9 cellular contexts compared by ENCODE assay signal in the genomic region with DNA sequence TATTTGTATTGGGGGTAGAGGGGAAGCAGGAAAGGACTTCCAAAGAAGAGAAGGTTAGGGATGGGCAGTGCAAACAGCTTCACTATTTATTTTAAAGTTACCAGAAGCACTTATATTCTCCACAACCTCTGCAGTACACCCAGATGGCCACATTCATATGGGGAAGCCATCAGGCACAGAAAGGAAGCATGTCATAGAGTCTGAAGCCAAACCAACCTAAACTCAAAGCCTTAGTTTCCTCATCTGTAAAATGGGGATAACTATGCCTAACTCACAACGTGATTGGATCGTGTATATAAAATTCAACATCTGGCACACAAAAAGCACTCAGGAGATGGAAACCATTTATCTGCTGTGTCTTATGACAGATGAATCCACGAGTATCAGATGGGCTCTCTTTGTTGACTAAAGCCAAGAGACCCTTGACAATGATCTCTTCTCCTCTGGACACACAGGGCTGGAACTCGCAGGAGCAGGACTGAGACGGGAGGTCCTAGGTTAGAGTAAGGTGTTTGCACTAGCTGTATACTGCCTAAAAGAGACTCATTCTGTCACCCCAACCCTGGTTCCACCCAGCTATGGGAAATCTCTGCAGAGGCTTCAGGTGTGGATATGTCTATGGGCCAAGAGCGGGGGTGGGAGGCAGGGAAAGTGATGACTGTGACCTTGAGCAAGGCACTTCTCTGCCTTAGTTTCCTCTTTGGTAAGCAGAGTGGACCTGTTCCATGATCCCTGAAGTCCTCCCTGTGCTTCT.
DNase-seq lines count a peak whose midpoint lies in the region; ATAC-seq and TF ChIP-seq lines count a peak whose summit lies in the region.
"Had no signal": no experiment of that assay in that cellular context is flagged by ENCODE, and none has a peak within 500 bp of the region (broad histone marks: within the 10 kb centered on the region; RNA-seq: fewer than 3 reads in every experiment).

No MANE protein-coding gene starts in this region.

- H3K27ac Mint-ChIP-seq in memory B cell, result no peak overlapping the region

- DNase-seq in DMS 273 (lab: John Stamatoyannopoulos, UW; ENCODE audit: unreplicated experiment) (peak; percentile 69), memory B cell (ENCODE audit: low spot score in 2 of 2) (no peak), GM19240 (ENCODE audit: insufficient read length, low spot score) (no peak), SKM-1 (lab: John Stamatoyannopoulos, UW; ENCODE audit: unreplicated experiment) (no peak), HCEC 1CT (no peak), nucleus accumbens (lab: John Stamatoyannopoulos, UW) (no peak)

- H3K27me3 Mint-ChIP-seq in memory B cell, result peaks cover 27% of the 10 kb centered on the region

- no peaks in the 10 kb centered on the region for H3K36me3 Mint-ChIP-seq in memory B cell

- no peaks in the 10 kb centered on the region for H3K9me3 Mint-ChIP-seq in memory B cell

- no peak overlapping the region for H3K4me3 Mint-ChIP-seq in memory B cell

- ATAC-seq in HG02885 (IDR thresholded peaks at IDR 0.05; ENCODE audit: poor library complexity, unreplicated experiment) (peak; percentile 40), memory B cell (ENCODE audit: low read depth) (peak; percentile 46)

- H3K27ac ChIP-seq in VCaP, result peak overlapping the region; percentile 91
- H3K27ac ChIP-seq: neutrophil had no signal

- TF ChIP-seq CTCF in VCaP (conservative IDR thresholded peaks at IDR 0.05), result peak; percentile 32

- H3K4me1 Mint-ChIP-seq in memory B cell, result peaks cover 14% of the 10 kb centered on the region
